Comparison of ENCODE assay signal across 9 cellular contexts in the genomic region with DNA sequence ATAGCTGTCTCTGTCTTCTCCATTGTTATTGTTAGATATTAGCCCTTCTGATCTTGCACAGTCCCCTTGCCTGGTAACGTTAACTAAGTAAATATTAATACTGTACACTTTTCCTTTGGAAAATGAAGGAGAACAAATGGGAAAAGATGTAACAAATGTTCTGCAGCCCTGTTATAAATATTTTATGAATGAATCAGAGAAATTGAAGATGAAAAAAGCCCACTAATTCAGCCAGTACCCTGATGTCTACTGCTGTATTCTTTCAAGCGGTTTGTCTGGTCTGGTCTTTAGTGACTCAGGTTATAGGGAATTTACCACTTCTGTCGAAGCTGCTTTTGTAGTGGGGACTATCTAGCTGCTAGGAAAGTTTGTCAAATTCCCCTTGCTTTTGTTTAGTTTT.
DNase-seq lines count a peak whose midpoint lies in the region; ATAC-seq, FAIRE-seq and TF ChIP-seq lines count a peak whose summit lies in the region.
"Had no signal": no experiment of that assay in that cellular context is flagged by ENCODE, and none has a peak within 500 bp of the region (broad histone marks: within the 10 kb centered on the region; RNA-seq: fewer than 3 reads in every experiment).

No MANE protein-coding gene starts in this region.

- in situ Hi-C loops in IMR-90 (cut with MboI; ENCODE audit: low sequenced_read_pairs): no loop called here
- in situ Hi-C loops in HepG2 (cut with HindIII; ENCODE audit: extremely low pct_ligation_motif_present, low pct_unique_long_range_greater_than_20kb): loop anchor here (25.0 kb wide), 1 partner anchor 911 kb away; no protein-coding TSS in a partner anchor

- H2BK120ac ChIP-seq in IMR-90 (ENCODE audit: low read depth, low read length): no peak overlapping the region

- POLR2A ChIA-PET in IMR-90 (lab: Charles Lee; ENCODE audit: unreplicated experiment) (no interaction called here), HepG2 (lab: Yijun Ruan, JAX) (no interaction called here)

- H2BK5ac ChIP-seq in IMR-90 (ENCODE audit: low read depth, low read length, poor library complexity, severe bottlenecking): peak overlapping the region; percentile 44

- H2AK5ac ChIP-seq in IMR-90 (ENCODE audit: low read depth, low read length): no peak overlapping the region

- ATAC-seq in GM19023 (IDR thresholded peaks at IDR 0.05; ENCODE audit: unreplicated experiment): peak; percentile 64
- ATAC-seq in IMR-90 (ENCODE audit: low read depth): peak; percentile 77
- ATAC-seq in HG03159 (IDR thresholded peaks at IDR 0.05; ENCODE audit: unreplicated experiment): no peak
- ATAC-seq in GM18505 (IDR thresholded peaks at IDR 0.05; ENCODE audit: unreplicated experiment): no peak
- no peak for ATAC-seq in HepG2

- no peak overlapping the region for H2BK15ac ChIP-seq in IMR-90 (ENCODE audit: low read depth, low read length)

- no peak overlapping the region for H2AK9ac ChIP-seq in IMR-90 (replicated peaks; ENCODE audit: low read depth, low read length, poor library complexity)

- H3K79me1 ChIP-seq in IMR-90 (ENCODE audit: low read depth in 1 of 2, low read length in 2 of 2): no peaks in the 10 kb centered on the region

- TF ChIP-seq EP300 in HepG2 (IDR thresholded peaks at IDR 0.05; ENCODE audit: low read depth in 2 of 2, low read length in 2 of 2): no peak
- TF ChIP-seq EP300 in HepG2 (CRISPR knock-in tag; IDR thresholded peaks at IDR 0.05; ENCODE audit: borderline replicate concordance): no peak

- no CpG with 5 or more reads among the region's 3 CpGs for WGBS in IMR-90 (ENCODE audit: extremely low coverage in 2 of 2, insufficient read length in 1 of 2), 2 experiments
- WGBS in HepG2 (ENCODE audit: low lambda C conversion rate): 46% methylated on average over 3 of the region's 3 CpGs

- no peak overlapping the region for H3K56ac ChIP-seq in IMR-90 (ENCODE audit: extremely low read depth, insufficient read depth, low read length)

- H3K14ac ChIP-seq in IMR-90 (replicated peaks; ENCODE audit: low read depth, low read length): no peak overlapping the region

- H3K4me2 ChIP-seq in IMR-90 (ENCODE audit: low read depth, low read length) (no peak overlapping the region), HepG2 (ENCODE audit: low read depth, low read length) (no peak overlapping the region)

- CTCF ChIA-PET in IMR-90 (lab: Yijun Ruan, JAX): interaction anchor here (1.7 kb wide), 1 partner anchor 10 kb away, joined by 4 read pairs; no protein-coding TSS in a partner anchor
- CTCF ChIA-PET in HepG2 (lab: Yijun Ruan, JAX; ENCODE audit: low intra/inter-chr PET ratio, low total read pairs): no interaction called here

- no peak for FAIRE-seq in HepG2 (lab: Jason Lieb, UNC)

- no peak overlapping the region for H2BK20ac ChIP-seq in IMR-90 (ENCODE audit: low read depth, low read length)

- BruUV-seq in IMR-90 (replicated peaks; lab: Mats Ljungman, UMichigan) (no TSS peak), HepG2 (replicated peaks; lab: Mats Ljungman, UMichigan) (no TSS peak)

- no peak for TF ChIP-seq POLR2A in IMR-90 (IDR thresholded peaks at IDR 0.05; ENCODE audit: low read depth, low read length)
- TF ChIP-seq POLR2A in GM18505 (IDR thresholded peaks at IDR 0.05; ENCODE audit: borderline replicate concordance, extremely low read depth, insufficient read depth, insufficient read length): no peak
- no peak for TF ChIP-seq POLR2A in HepG2 (IDR thresholded peaks at IDR 0.05; ENCODE audit: insufficient read depth in 1 of 2, low read depth in 2 of 2, low read length in 2 of 2)

- no peak overlapping the region for H3K23ac ChIP-seq in IMR-90 (ENCODE audit: low read depth, low read length)

- H2AFZ ChIP-seq in IMR-90 (replicated peaks; ENCODE audit: low read length, poor library complexity): no peak overlapping the region
- H2AFZ ChIP-seq in HepG2 (ENCODE audit: low read length): no peak overlapping the region

- no peak overlapping the region for H3K4me3 ChIP-seq in IMR-90 (ENCODE audit: insufficient read depth, low read depth, low read length)
- no peak overlapping the region for H3K4me3 ChIP-seq in fibroblast of mammary gland (ENCODE audit: control insufficient read depth, low read depth, low read length)
- no peak overlapping the region for H3K4me3 ChIP-seq in HepG2 (replicated peaks in 1 of 3; ENCODE audit: insufficient read depth in 1 of 3, low read depth in 2 of 3, low read length in 3 of 3)

- dilution Hi-C loops in IMR-90 (cut with HindIII; ENCODE audit: low sequenced_read_pairs, unreplicated experiment): no loop called here

- intact Hi-C loops in IMR-90 (cut with micrococcal nuclease) (loop anchor here (10.0 kb wide), 2 partner anchors 168 to 908 kb away; no protein-coding TSS in a partner anchor), HepG2 (cut with micrococcal nuclease; ENCODE audit: unreplicated experiment) (no loop called here)

- H3K79me2 ChIP-seq in HepG2 (ENCODE audit: insufficient read depth, low read length): no peaks in the 10 kb centered on the region

- H3K9me3 ChIP-seq in IMR-90 (ENCODE audit: control insufficient read depth, insufficient read depth, low read length) (no peaks in the 10 kb centered on the region), HepG2 (ENCODE audit: low read length) (no peaks in the 10 kb centered on the region)

- no peak overlapping the region for H3K9ac ChIP-seq in IMR-90 (ENCODE audit: low read depth, low read length)
- no peak overlapping the region for H3K9ac ChIP-seq in HepG2 (ENCODE audit: insufficient read depth, low read depth, low read length)

- H3K4ac ChIP-seq in IMR-90 (ENCODE audit: low read depth, low read length): no peak overlapping the region

- H4K5ac ChIP-seq in IMR-90 (ENCODE audit: low read depth, low read length): no peak overlapping the region

- H3K18ac ChIP-seq in IMR-90 (ENCODE audit: low read depth, low read length): no peak overlapping the region

- H3K4me1 ChIP-seq in IMR-90 (ENCODE audit: control insufficient read depth, insufficient read depth, low read length) (peaks cover 8% of the 10 kb centered on the region), HepG2 (ENCODE audit: insufficient read depth, low read length) (no peaks in the 10 kb centered on the region)

- no peak overlapping the region for H4K91ac ChIP-seq in IMR-90 (ENCODE audit: insufficient read depth, low read depth, low read length)

- TF ChIP-seq RAD21 in IMR-90 (IDR thresholded peaks at IDR 0.05; ENCODE audit: low read length) (no peak), HepG2 (CRISPR knock-in tag; IDR thresholded peaks at IDR 0.05) (no peak)

- DNase-seq in AG08396 (ENCODE audit: low spot score) (peak; percentile 37), IMR-90 (peak; percentile 88), fibroblast of mammary gland (ENCODE audit: low read depth) (peak; percentile 92), ecto neural progenitor cell (ENCODE audit: low spot score) (no peak), HepG2 (ENCODE audit: low spot score) (no peak)
- DNase-seq: Karpas-422 had no signal

- no peaks in the 10 kb centered on the region for H3K36me3 ChIP-seq in IMR-90 (ENCODE audit: control insufficient read depth, insufficient read depth, low read length)
- H3K36me3 ChIP-seq in HepG2 (replicated peaks in 1 of 2; ENCODE audit: control insufficient read depth in 1 of 2, insufficient read depth in 2 of 2, low read length in 2 of 2): no peaks in the 10 kb centered on the region

- no peak overlapping the region for H4K8ac ChIP-seq in IMR-90 (ENCODE audit: low read depth in 2 of 2, low read length in 2 of 2)

- H3K27me3 ChIP-seq in IMR-90 (ENCODE audit: control insufficient read depth, insufficient read depth, low read length) (no peaks in the 10 kb centered on the region), HepG2 (ENCODE audit: control insufficient read depth in 1 of 2, insufficient read depth in 2 of 2, low read length in 2 of 2) (no peaks in the 10 kb centered on the region)

- H3K27ac ChIP-seq in IMR-90 (ENCODE audit: insufficient read depth, low read length) (no peak overlapping the region), HepG2 (ENCODE audit: extremely low read length, insufficient read depth, low read length) (no peak overlapping the region)

- peaks cover 6% of the 10 kb centered on the region; the same call in 1 of the 2 replicates for H3K9me1 ChIP-seq in IMR-90 (ENCODE audit: insufficient read depth, low read length)

- TF ChIP-seq CTCF in IMR-90 (conservative IDR thresholded peaks at IDR 0.05; ENCODE audit: low read depth, low read length) (no peak), fibroblast of mammary gland (conservative IDR thresholded peaks at IDR 0.05; ENCODE audit: control insufficient read depth, insufficient read depth, low read depth, low read length) (no peak), HepG2 (CRISPR knock-in tag; IDR thresholded peaks at IDR 0.05) (no peak)

- no peaks in the 10 kb centered on the region for H4K20me1 ChIP-seq in IMR-90 (ENCODE audit: insufficient read depth, low read length)
- H4K20me1 ChIP-seq in HepG2 (ENCODE audit: insufficient read depth, low read length): no peaks in the 10 kb centered on the region

TF ChIP-seq in IMR-90, 13 proteins besides CTCF, POLR2A, EP300 and RAD21:
- TF ChIP-seq BHLHE40 (IDR thresholded peaks at IDR 0.05; ENCODE audit: low read depth, low read length) (no peak), FOS (IDR thresholded peaks at IDR 0.05; ENCODE audit: low read depth, low read length) (peak; percentile 67), MAZ (IDR thresholded peaks at IDR 0.05; ENCODE audit: borderline replicate concordance, low read depth, low read length) (no peak)

TF ChIP-seq in HepG2, 621 proteins besides CTCF, POLR2A, EP300 and RAD21 (continues in another document):
- no peak for TF ChIP-seq HNF4A (CRISPR knock-in tag; IDR thresholded peaks at IDR 0.05)
- TF ChIP-seq LCORL (IDR thresholded peaks at IDR 0.05): no peak
- no peak for TF ChIP-seq LCORL (CRISPR knock-in tag; IDR thresholded peaks at IDR 0.05)

Comparison
In these comparisons a context has a peak if more than half of its experiments do, and no peak if none do; other contexts are left out.
1. DNase-seq: peak in AG08396 (single experiment), IMR-90 (single experiment) and fibroblast of mammary gland (single experiment); none in ecto neural progenitor cell (single experiment) and HepG2 (single experiment).
2. ATAC-seq: peak in GM19023 (single experiment) and IMR-90 (single experiment); none in HG03159 (single experiment), GM18505 (single experiment) and HepG2 (single experiment).